Comparison of ENCODE assay signal across 16 cellular contexts in genomic region chr10:109962247-109962646, GRCh38. TPM values are rescaled to one million over a fixed set of nuclear protein-coding genes. Genes with fewer than 3 reads are reported as not detected.
A peak's percentile ranks its signal among the peaks of the same experiment; 100 is the strongest.
DNase-seq lines count a peak whose midpoint lies in the region; ATAC-seq, FAIRE-seq and TF ChIP-seq lines count a peak whose summit lies in the region.
"Had no signal": no experiment of that assay in that cellular context is flagged by ENCODE, and none has a peak within 500 bp of the region (broad histone marks: within the 10 kb centered on the region; RNA-seq: fewer than 3 reads in every experiment).

No MANE protein-coding gene starts in this region.

- TF ChIP-seq RAD21 in SK-N-SH (IDR thresholded peaks at IDR 0.05; ENCODE audit: low read length): no peak
- TF ChIP-seq RAD21 in K562 (CRISPR knock-in tag; conservative IDR thresholded peaks at IDR 0.05 in 1 of 2, IDR thresholded peaks at IDR 0.05 in 1 of 2): no peak

- no peak for TF ChIP-seq EP300 in SK-N-SH (IDR thresholded peaks at IDR 0.05; ENCODE audit: borderline replicate concordance in 1 of 2, low read depth in 1 of 2, low read length in 1 of 2)
- TF ChIP-seq EP300 in K562 (IDR thresholded peaks at IDR 0.05; ENCODE audit: low read length): no peak

- no peaks in the 10 kb centered on the region for H3K9me1 ChIP-seq in K562 (ENCODE audit: control insufficient read depth, insufficient read depth, low read length)

- H3K4me1 ChIP-seq in SK-N-SH (ENCODE audit: control insufficient read depth in 1 of 2, insufficient read depth in 2 of 2, low read depth in 1 of 2, low read length in 1 of 2) (peaks cover 32 to 47% of the 10 kb centered on the region in 2 experiments), K562 (replicated peaks in 1 of 2; ENCODE audit: control insufficient read depth in 2 of 2, insufficient read depth in 2 of 2, low read length in 2 of 2) (peaks cover 0 to 5% of the 10 kb centered on the region in 2 experiments; a peak in 1 of 5 replicates), tibial artery (peaks cover 0 to 42% (median 26%) of the 10 kb centered on the region in 4 donors), testis (peaks cover 26% of the 10 kb centered on the region)

- H3K27me3 Mint-ChIP-seq in activated T-helper 1 cell treated with anti-CD3 and anti-CD28 coated beads, Interleukin-12 subunit alpha, Interleukin-12 subunit beta, Interleukin-2, Interleukin-4 antibody, amounts not matched to agents 30 ng/mL and 10 ng/mL and 1 ng/mL, durations not matched to agents 14 hours and 24 hours and 36 hours (ENCODE audit: insufficient read depth): peaks cover 3% of the 10 kb centered on the region

- no peak for DNase-seq in SK-N-SH
- no peak for DNase-seq in K562 (ENCODE audit: extremely low read depth in 1 of 4, low spot score in 3 of 4)
- DNase-seq in kidney glomerular epithelial cell (lab: John Stamatoyannopoulos, UW): peak; percentile 6
- no peak for DNase-seq in tibial artery
- no peak for DNase-seq in testis
- DNase-seq in activated T-helper 1 cell treated with anti-CD3 and anti-CD28 coated beads, Interleukin-12 subunit alpha, Interleukin-12 subunit beta, Interleukin-2, Interleukin-4 antibody, amounts not matched to agents 30 ng/mL and 10 ng/mL and 1 ng/mL, durations not matched to agents 14 hours and 24 hours and 36 hours (ENCODE audit: low spot score): no peak
- DNase-seq: activated naive CD4-positive, alpha-beta T cell treated with anti-CD3 and anti-CD28 coated beads, Interleukin-2, amount 10 ng/mL, durations not matched to agents 7 days and 5 days; hippocampal formation; NCI-H446; stimulated activated CD4-positive, alpha-beta T cell treated with anti-CD3 and anti-CD28 coated beads, Interleukin-4, amount 100 ng/mL, for 4 hours; stimulated activated naive CD4-positive, alpha-beta T cell had no signal

- H3K4me3 Mint-ChIP-seq in activated T-helper 1 cell treated with anti-CD3 and anti-CD28 coated beads, Interleukin-12 subunit alpha, Interleukin-12 subunit beta, Interleukin-2, Interleukin-4 antibody, amounts not matched to agents 30 ng/mL and 10 ng/mL and 1 ng/mL, durations not matched to agents 14 hours and 24 hours and 36 hours: no peak overlapping the region
- H3K4me3 Mint-ChIP-seq: activated naive CD4-positive, alpha-beta T cell treated with anti-CD3 and anti-CD28 coated beads, Interleukin-2, amount 10 ng/mL, durations not matched to agents 7 days and 5 days; neural crest cell had no signal

- TF ChIP-seq POLR2A in K562 (conservative IDR thresholded peaks at IDR 0.05) (no peak), testis (IDR thresholded peaks at IDR 0.05) (no peak)

- H3K9me3 Mint-ChIP-seq in activated T-helper 1 cell treated with anti-CD3 and anti-CD28 coated beads, Interleukin-12 subunit alpha, Interleukin-12 subunit beta, Interleukin-2, Interleukin-4 antibody, amounts not matched to agents 30 ng/mL and 10 ng/mL and 1 ng/mL, durations not matched to agents 14 hours and 24 hours and 36 hours: no peaks in the 10 kb centered on the region
- H3K9me3 Mint-ChIP-seq: activated naive CD4-positive, alpha-beta T cell treated with anti-CD3 and anti-CD28 coated beads, Interleukin-2, amount 10 ng/mL, durations not matched to agents 7 days and 5 days; neural crest cell had no signal

- H3K27me3 ChIP-seq in SK-N-SH (ENCODE audit: insufficient read depth) (no peaks in the 10 kb centered on the region), K562 (ENCODE audit: control insufficient read depth in 2 of 2, insufficient read depth in 2 of 2, low read length in 2 of 2) (no peaks in the 10 kb centered on the region), tibial artery (no peaks in the 10 kb centered on the region), testis (no peaks in the 10 kb centered on the region)

- H3K4me1 Mint-ChIP-seq in activated T-helper 1 cell treated with anti-CD3 and anti-CD28 coated beads, Interleukin-12 subunit alpha, Interleukin-12 subunit beta, Interleukin-2, Interleukin-4 antibody, amounts not matched to agents 30 ng/mL and 10 ng/mL and 1 ng/mL, durations not matched to agents 14 hours and 24 hours and 36 hours (ENCODE audit: low read depth): peaks cover 11% of the 10 kb centered on the region
- H3K4me1 Mint-ChIP-seq: activated naive CD4-positive, alpha-beta T cell treated with anti-CD3 and anti-CD28 coated beads, Interleukin-2, amount 10 ng/mL, durations not matched to agents 7 days and 5 days had no signal

- peak overlapping the region; percentile 34; the same call in 1 of the 2 replicates for H2AFZ ChIP-seq in SK-N-SH (ENCODE audit: low read depth)
- no peak overlapping the region for H2AFZ ChIP-seq in K562 (ENCODE audit: low read depth, low read length)

- TF ChIP-seq CTCF in SK-N-SH (IDR thresholded peaks at IDR 0.05) (no peak), K562 (IDR thresholded peaks at IDR 0.05 in 2 of 3, conservative IDR thresholded peaks at IDR 0.05 in 1 of 3; ENCODE audit: insufficient read depth in 2 of 3, low read depth in 1 of 3, low read length in 3 of 3) (no peak), tibial artery (IDR thresholded peaks at IDR 0.05) (no peak), testis (IDR thresholded peaks at IDR 0.05) (no peak)

- WGBS in SK-N-SH (ENCODE audit: low lambda C conversion rate): 95% methylated on average over 1 of the region's 1 CpG
- 33% methylated on average over 1 of the region's 1 CpG for WGBS in K562 (ENCODE audit: insufficient coverage, low coverage, missing lambda C conversion rate)
- 85 to 95% methylated on average over 1 of the region's 1 CpG for WGBS in testis, 2 donors

- in situ Hi-C loops in K562 (cut with MboI): no loop called here

- H3F3A ChIP-seq in SK-N-SH (replicated peaks; ENCODE audit: insufficient read depth): peaks cover 15% of the 10 kb centered on the region

- no peak overlapping the region; the same call in 1 of the 2 replicates for H3K9ac ChIP-seq in SK-N-SH
- no peak overlapping the region for H3K9ac ChIP-seq in K562 (ENCODE audit: insufficient read depth in 1 of 2, low read depth in 2 of 2, low read length in 2 of 2)

- no peak; the same call in 2 of the 3 replicates for ATAC-seq in SK-N-SH treated with all-trans-retinoic acid at 6 μM for 48 hours
- ATAC-seq in K562: no peak
- ATAC-seq in HG02840 (IDR thresholded peaks at IDR 0.05; ENCODE audit: low FRiP score, unreplicated experiment): no peak
- ATAC-seq: sciatic nerve had no signal

- H3K36me3 ChIP-seq in SK-N-SH (replicated peaks in 1 of 2; ENCODE audit: control insufficient read depth in 1 of 2, insufficient read depth in 2 of 2, low read length in 1 of 2) (no peaks in the 10 kb centered on the region), K562 (ENCODE audit: control insufficient read depth, insufficient read depth, low read length) (no peaks in the 10 kb centered on the region), tibial artery (no peaks in the 10 kb centered on the region), testis (ENCODE audit: low read depth, missing control alignments) (no peaks in the 10 kb centered on the region)

- no peaks in the 10 kb centered on the region for H4K20me1 ChIP-seq in SK-N-SH (ENCODE audit: insufficient read depth)
- H4K20me1 ChIP-seq in K562 (replicated peaks; ENCODE audit: control insufficient read depth, insufficient read depth, low read length): no peaks in the 10 kb centered on the region

- intact Hi-C loops in K562 (cut with micrococcal nuclease) (no loop called here), tibial artery (cut with DNase I; ENCODE audit: low total_unique reads) (loop anchor here (10.0 kb wide), 1 partner anchor 77 kb away; no protein-coding TSS in a partner anchor), testis (cut with DNase I; ENCODE audit: low total_unique reads) (no loop called here)
- intact Hi-C loops in activated T-helper 1 cell treated with anti-CD3 and anti-CD28 coated beads, Interleukin-12 subunit alpha, Interleukin-12 subunit beta, Interleukin-2, Interleukin-4 antibody, amounts not matched to agents 30 ng/mL and 10 ng/mL and 1 ng/mL, durations not matched to agents 14 hours and 24 hours and 36 hours (cut with micrococcal nuclease): no loop called here

- peak overlapping the region; percentile 59 to 69 for H3K27ac ChIP-seq in SK-N-SH (ENCODE audit: low read depth in 2 of 2, low read length in 1 of 2)
- no peak overlapping the region for H3K27ac ChIP-seq in K562 (ENCODE audit: extremely low read depth, low read depth, low read length)
- H3K27ac ChIP-seq in tibial artery: peak overlapping the region; percentile 3 to 34
- H3K27ac ChIP-seq in testis: peak overlapping the region in 1 of 2 donors; percentile 41

- POLR2A ChIA-PET in SK-N-SH (lab: Yijun Ruan, JAX) (no interaction called here), K562 (lab: Yijun Ruan, JAX) (interaction anchor here (0.6 kb wide), 1 partner anchor 24 kb away, joined by 4 read pairs; no protein-coding TSS in a partner anchor)

- no peaks in the 10 kb centered on the region for H3K9me3 ChIP-seq in SK-N-SH
- no peaks in the 10 kb centered on the region for H3K9me3 ChIP-seq in K562 (replicated peaks; ENCODE audit: control insufficient read depth, insufficient read depth, low read depth, low read length)
- no peaks in the 10 kb centered on the region for H3K9me3 ChIP-seq in tibial artery
- no peaks in the 10 kb centered on the region for H3K9me3 ChIP-seq in testis

- no peaks in the 10 kb centered on the region for H3K36me3 Mint-ChIP-seq in activated T-helper 1 cell treated with anti-CD3 and anti-CD28 coated beads, Interleukin-12 subunit alpha, Interleukin-12 subunit beta, Interleukin-2, Interleukin-4 antibody, amounts not matched to agents 30 ng/mL and 10 ng/mL and 1 ng/mL, durations not matched to agents 14 hours and 24 hours and 36 hours (ENCODE audit: low read depth)
- H3K36me3 Mint-ChIP-seq: activated naive CD4-positive, alpha-beta T cell treated with anti-CD3 and anti-CD28 coated beads, Interleukin-2, amount 10 ng/mL, durations not matched to agents 7 days and 5 days had no signal

- H3K4me3 ChIP-seq in SK-N-SH (ENCODE audit: low read depth in 2 of 2, low read length in 1 of 2) (no peak overlapping the region), K562 (no peak overlapping the region), tibial artery (no peak overlapping the region), testis (no peak overlapping the region)

- CTCF ChIA-PET in SK-N-SH (lab: Yijun Ruan, JAX): interaction anchor here (1.7 to 1.8 kb wide), 2 partner anchors 78 to 176 kb away, joined by 4 to 5 read pairs; no protein-coding TSS in a partner anchor
- CTCF ChIA-PET in K562 (lab: Yijun Ruan, JAX; ENCODE audit: low intra/inter-chr PET ratio): no interaction called here

- H3K4me2 ChIP-seq in SK-N-SH: peak overlapping the region; percentile 42; the same call in 1 of the 2 replicates
- H3K4me2 ChIP-seq in K562 (ENCODE audit: insufficient read depth, low read length): no peak overlapping the region

- no peaks in the 10 kb centered on the region for H3K9me2 ChIP-seq in SK-N-SH

- H3K79me2 ChIP-seq in SK-N-SH (ENCODE audit: insufficient read depth): no peaks in the 10 kb centered on the region
- H3K79me2 ChIP-seq in K562 (ENCODE audit: control insufficient read depth, insufficient read depth, low read length): no peaks in the 10 kb centered on the region

- no peak overlapping the region for H3K27ac Mint-ChIP-seq in activated T-helper 1 cell treated with anti-CD3 and anti-CD28 coated beads, Interleukin-12 subunit alpha, Interleukin-12 subunit beta, Interleukin-2, Interleukin-4 antibody, amounts not matched to agents 30 ng/mL and 10 ng/mL and 1 ng/mL, durations not matched to agents 14 hours and 24 hours and 36 hours
- H3K27ac Mint-ChIP-seq: activated naive CD4-positive, alpha-beta T cell treated with anti-CD3 and anti-CD28 coated beads, Interleukin-2, amount 10 ng/mL, durations not matched to agents 7 days and 5 days had no signal

- BruUV-seq in K562 (replicated peaks; lab: Mats Ljungman, UMichigan): no TSS peak

- no peak for FAIRE-seq in K562 (lab: Jason Lieb, UNC)
- FAIRE-seq: RCC 7860 had no signal

RNA-seq across cellular contexts. Expression of gene XPNPEP1, which starts 38.9 kb away (rescaled TPM):
- 167 and 190 TPM in 2 replicates for polyA plus RNA-seq in SK-N-SH (2012; rRNA removed)
- polyA plus RNA-seq in SK-N-SH (2012; cell fraction: cytosol; rRNA removed): 122 and 146 TPM in 2 replicates
- 264 and 305 TPM in 2 replicates for polyA plus RNA-seq in SK-N-SH (2012; cell fraction: nucleus; rRNA removed)
- total RNA-seq in K562 (2011; cell fraction: chromatin; rRNA removed; ENCODE audit: low replicate concordance): 76.3 and 157 TPM in 2 replicates
- total RNA-seq in K562 (2011; cell fraction: nucleolus; rRNA removed): 77.2 and 79.0 TPM in 2 replicates
- total RNA-seq in K562 (2011; cell fraction: nucleoplasm; rRNA removed): 76.5 and 76.6 TPM in 2 replicates
- total RNA-seq in K562 (2014; rRNA removed): 40.1 and 50.2 TPM in 2 replicates
- total RNA-seq in K562 (2014; rRNA removed; fragmentation: Illumina TruSeq; extraction: Trizol): 37.7 and 39.8 TPM in 2 replicates
- 35.6 and 39.1 TPM in 2 replicates for total RNA-seq in K562 (2015; rRNA removed; fragmentation: Illumina TruSeq; extraction: Trizol)
- 32.8 and 43.0 TPM in 2 replicates for total RNA-seq in K562 (2021)
- 93.5 and 120 TPM in 2 replicates for polyA plus RNA-seq in K562 (2011; rRNA removed)
- 250 and 271 TPM in 2 replicates for polyA plus RNA-seq in K562 (2011; cell fraction: cytosol; rRNA removed)
- polyA plus RNA-seq in K562 (2011; cell fraction: nucleus; rRNA removed): 148 and 194 TPM in 2 replicates
- polyA plus RNA-seq in K562 (2012): 29.6 and 49.8 TPM in 2 replicates
- 62.6 and 66.5 TPM in 2 replicates for polyA plus RNA-seq in K562 (2014; fragmentation: Illumina TruSeq; extraction: Trizol)
- polyA plus RNA-seq in K562 (2014; fragmentation: Nextera tagmentation; extraction: Ambion mirVana): 10 to 100 TPM; 24.2 to 50.6 TPM
- 42.2 and 58.7 TPM in 2 replicates for polyA plus RNA-seq in K562 (2014; rRNA removed)
- polyA minus RNA-seq in K562 (2011; rRNA and poly(A)+ RNA removed): 159 and 165 TPM in 2 replicates
- polyA minus RNA-seq in K562 (2011; cell fraction: cytosol; rRNA and poly(A)+ RNA removed): 75.6 and 82.5 TPM in 2 replicates
- 67.7 and 116 TPM in 2 replicates for polyA minus RNA-seq in K562 (2011; cell fraction: nucleus; rRNA and poly(A)+ RNA removed)
- total RNA-seq in testis: 100 to 1,000 TPM in 1 of 2 donors, 10 to 100 TPM in 1; 90.2 to 118 TPM
- 55.5 TPM for polyA plus RNA-seq in testis (ENCODE audit: insufficient read depth, low read depth, low replicate concordance)
- 85.1 and 93.2 TPM in 2 replicates for total RNA-seq in activated T-helper 1 cell treated with anti-CD3 and anti-CD28 coated beads, Interleukin-12 subunit alpha, Interleukin-12 subunit beta, Interleukin-2, Interleukin-4 antibody, amounts not matched to agents 30 ng/mL and 10 ng/mL and 1 ng/mL, durations not matched to agents 14 hours and 24 hours and 36 hours

RNA-seq across cellular contexts. Expression of gene ADD3, which starts 45.5 kb away (rescaled TPM):
- 27.6 and 144 TPM in 2 replicates for polyA plus RNA-seq in SK-N-SH (2012; rRNA removed)
- polyA plus RNA-seq in SK-N-SH (2012; cell fraction: cytosol; rRNA removed): 39.2 and 59.7 TPM in 2 replicates
- 26.9 and 74.1 TPM in 2 replicates for polyA plus RNA-seq in SK-N-SH (2012; cell fraction: nucleus; rRNA removed)
- total RNA-seq in K562 (2011; cell fraction: chromatin; rRNA removed; ENCODE audit: low replicate concordance): 118 and 251 TPM in 2 replicates
- total RNA-seq in K562 (2011; cell fraction: nucleolus; rRNA removed): 39.9 and 58.7 TPM in 2 replicates
- 91.3 and 97.2 TPM in 2 replicates for total RNA-seq in K562 (2011; cell fraction: nucleoplasm; rRNA removed)
- 24.7 and 25.4 TPM in 2 replicates for total RNA-seq in K562 (2014; rRNA removed)
- total RNA-seq in K562 (2014; rRNA removed; fragmentation: Illumina TruSeq; extraction: Trizol): 44.9 and 52.7 TPM in 2 replicates
- total RNA-seq in K562 (2015; rRNA removed; fragmentation: Illumina TruSeq; extraction: Trizol): 42.6 and 46.0 TPM in 2 replicates
- total RNA-seq in K562 (2021): 31.7 and 32.3 TPM in 2 replicates
- 98.7 and 125 TPM in 2 replicates for polyA plus RNA-seq in K562 (2011; rRNA removed)
- 17.4 and 51.0 TPM in 2 replicates for polyA plus RNA-seq in K562 (2011; cell fraction: cytosol; rRNA removed)
- 70.6 and 117 TPM in 2 replicates for polyA plus RNA-seq in K562 (2011; cell fraction: nucleus; rRNA removed)
- polyA plus RNA-seq in K562 (2012): 36.4 and 43.2 TPM in 2 replicates
- 53.4 and 95.6 TPM in 2 replicates for polyA plus RNA-seq in K562 (2014; fragmentation: Illumina TruSeq; extraction: Trizol)
- polyA plus RNA-seq in K562 (2014; fragmentation: Nextera tagmentation; extraction: Ambion mirVana): 10 to 100 TPM; 13.2 to 15.1 TPM
- 25.1 and 31.7 TPM in 2 replicates for polyA plus RNA-seq in K562 (2014; rRNA removed)
- polyA minus RNA-seq in K562 (2011; rRNA and poly(A)+ RNA removed): 153 TPM in 2 replicates
- 28.1 and 63.8 TPM in 2 replicates for polyA minus RNA-seq in K562 (2011; cell fraction: cytosol; rRNA and poly(A)+ RNA removed)
- polyA minus RNA-seq in K562 (2011; cell fraction: nucleus; rRNA and poly(A)+ RNA removed): 40.8 and 87.7 TPM in 2 replicates
- total RNA-seq in testis: 100 to 1,000 TPM; 240 to 394 TPM
- 155 TPM for polyA plus RNA-seq in testis (ENCODE audit: insufficient read depth, low read depth, low replicate concordance)
- 30.1 and 36.6 TPM in 2 replicates for total RNA-seq in activated T-helper 1 cell treated with anti-CD3 and anti-CD28 coated beads, Interleukin-12 subunit alpha, Interleukin-12 subunit beta, Interleukin-2, Interleukin-4 antibody, amounts not matched to agents 30 ng/mL and 10 ng/mL and 1 ng/mL, durations not matched to agents 14 hours and 24 hours and 36 hours
